8 cellular contexts compared by ENCODE assay signal in genomic region chr11:34356130-34356529, GRCh38. TPM values are rescaled to one million over a fixed set of nuclear protein-coding genes. Genes with fewer than 3 reads are reported as not detected.
DNase-seq lines count a peak whose midpoint lies in the region; ATAC-seq and TF ChIP-seq lines count a peak whose summit lies in the region.

No MANE protein-coding gene starts in this region.

- TF ChIP-seq CTCF in SK-N-SH (IDR thresholded peaks at IDR 0.05), result no peak
- no peak for TF ChIP-seq CTCF in VCaP (conservative IDR thresholded peaks at IDR 0.05)

- H3K4me3 Mint-ChIP-seq in stimulated activated memory B cell treated with anti-CD40 and anti-IgM and Interleukin-4, amounts not matched to agents 10 μg/mL and 1 μg/mL and 100 μg/mL, for 72 hours, result peak overlapping the region; percentile 77

- peaks cover 15% of the 10 kb centered on the region for H3K36me3 Mint-ChIP-seq in stimulated activated memory B cell treated with anti-CD40 and anti-IgM and Interleukin-4, amounts not matched to agents 10 μg/mL and 1 μg/mL and 100 μg/mL, for 72 hours

- TF ChIP-seq EP300 in SK-N-SH (IDR thresholded peaks at IDR 0.05; ENCODE audit: borderline replicate concordance in 1 of 2, low read depth in 1 of 2, low read length in 1 of 2), result no peak

- ATAC-seq in SK-N-SH treated with all-trans-retinoic acid at 6 μM for 48 hours, result no peak
- ATAC-seq in stimulated activated memory B cell treated with anti-CD40 and anti-IgM and Interleukin-4, amounts not matched to agents 10 μg/mL and 1 μg/mL and 100 μg/mL, for 72 hours, result no peak

- 0 out of 2 replicates have a peak overlapping the region, but pooled peaks have one; percentile 76 for H2AFZ ChIP-seq in SK-N-SH (ENCODE audit: low read depth)

- H3K4me2 ChIP-seq in SK-N-SH, result peak overlapping the region; percentile 96

- no peak overlapping the region for H3K9ac ChIP-seq in SK-N-SH

- no peaks in the 10 kb centered on the region for H3K9me3 Mint-ChIP-seq in stimulated activated memory B cell treated with anti-CD40 and anti-IgM and Interleukin-4, amounts not matched to agents 10 μg/mL and 1 μg/mL and 100 μg/mL, for 72 hours

- 85% methylated on average over 7 of the region's 7 CpGs for WGBS in SK-N-SH (ENCODE audit: low lambda C conversion rate)
- WGBS in iPS DF 6.9 (ENCODE audit: insufficient coverage, insufficient read length), result no CpG with 5 or more reads among the region's 7 CpGs

- H3K36me3 ChIP-seq in SK-N-SH (replicated peaks in 1 of 2; ENCODE audit: control insufficient read depth in 1 of 2, insufficient read depth in 2 of 2, low read length in 1 of 2), result no peaks in the 10 kb centered on the region
- no peaks in the 10 kb centered on the region for H3K36me3 ChIP-seq in iPS DF 6.9 (ENCODE audit: control insufficient read depth, insufficient read depth, low read length)

- H3K4me1 ChIP-seq in SK-N-SH (ENCODE audit: control insufficient read depth in 1 of 2, insufficient read depth in 2 of 2, low read depth in 1 of 2, low read length in 1 of 2) (peaks cover 18 to 33% of the 10 kb centered on the region in 2 experiments; a peak in 3 of 4 replicates), iPS DF 6.9 (ENCODE audit: control insufficient read depth, insufficient read depth, low read length) (peaks cover 5% of the 10 kb centered on the region; the same call in 1 of the 2 replicates)

- no peak overlapping the region for H3K27ac Mint-ChIP-seq in stimulated activated memory B cell treated with anti-CD40 and anti-IgM and Interleukin-4, amounts not matched to agents 10 μg/mL and 1 μg/mL and 100 μg/mL, for 72 hours

- H3F3A ChIP-seq in SK-N-SH (replicated peaks; ENCODE audit: insufficient read depth), result no peaks in the 10 kb centered on the region

- H3K9me3 ChIP-seq in SK-N-SH, result no peaks in the 10 kb centered on the region
- no peaks in the 10 kb centered on the region for H3K9me3 ChIP-seq in iPS DF 6.9 (ENCODE audit: control insufficient read depth, insufficient read depth, low read length)

- H3K27me3 Mint-ChIP-seq in stimulated activated memory B cell treated with anti-CD40 and anti-IgM and Interleukin-4, amounts not matched to agents 10 μg/mL and 1 μg/mL and 100 μg/mL, for 72 hours, result peaks cover 45% of the 10 kb centered on the region

- H3K27ac ChIP-seq in SK-N-SH (ENCODE audit: low read depth in 2 of 2, low read length in 1 of 2) (no peak overlapping the region), VCaP (peak overlapping the region; percentile 85), iPS DF 6.9 (ENCODE audit: low read length) (no peak overlapping the region)

- POLR2A ChIA-PET in SK-N-SH (lab: Yijun Ruan, JAX), result interaction anchor here (1.0 to 2.0 kb wide), 2 partner anchors 93 to 187 kb away, joined by 3 to 6 read pairs; no protein-coding TSS in a partner anchor

- H3K4me1 Mint-ChIP-seq in stimulated activated memory B cell treated with anti-CD40 and anti-IgM and Interleukin-4, amounts not matched to agents 10 μg/mL and 1 μg/mL and 100 μg/mL, for 72 hours, result peaks cover 64% of the 10 kb centered on the region

- H3K27me3 ChIP-seq in SK-N-SH (ENCODE audit: insufficient read depth) (no peaks in the 10 kb centered on the region), iPS DF 6.9 (ENCODE audit: control insufficient read depth, insufficient read depth, low read length) (peaks cover 9% of the 10 kb centered on the region)

- peaks cover 14% of the 10 kb centered on the region; the same call in 1 of the 2 replicates for H4K20me1 ChIP-seq in SK-N-SH (ENCODE audit: insufficient read depth)

- no peaks in the 10 kb centered on the region for H3K9me2 ChIP-seq in SK-N-SH

- CTCF ChIA-PET in SK-N-SH (lab: Yijun Ruan, JAX), result interaction anchor here (0.6 to 13.4 kb wide), 11 partner anchors 9 to 1714 kb away, joined by 3 to 240 read pairs (median 5); no protein-coding TSS in a partner anchor

- TF ChIP-seq RAD21 in SK-N-SH (IDR thresholded peaks at IDR 0.05; ENCODE audit: low read length), result no peak

- H3K4me3 ChIP-seq in SK-N-SH (ENCODE audit: low read depth in 2 of 2, low read length in 1 of 2), result peak overlapping the region; percentile 72 to 76
- H3K4me3 ChIP-seq in iPS DF 6.9 (ENCODE audit: low read length), result peak overlapping the region; percentile 53; the same call in 1 of the 2 replicates

- DNase-seq in SK-N-SH, result no peak
- DNase-seq in iPS DF 6.9 (ENCODE audit: low read depth, low spot score), result no peak
- DNase-seq in NCI-H2081 treated with DMSO at 0.1 percent for 48 hours (lab: John Stamatoyannopoulos, UW), result no peak
- DNase-seq in NCI-H446 treated with DMSO at 0.1 percent for 48 hours (lab: John Stamatoyannopoulos, UW), result no peak
- DNase-seq in superior temporal gyrus (ENCODE audit: extremely low spot score), result no peak

- peaks cover 5% of the 10 kb centered on the region; the same call in 1 of the 2 replicates for H3K79me2 ChIP-seq in SK-N-SH (ENCODE audit: insufficient read depth)

TF ChIP-seq in SK-N-SH, 30 proteins besides CTCF, POLR2A, EP300 and RAD21 (continues in another document):
- TF ChIP-seq FOSL2 (IDR thresholded peaks at IDR 0.05; ENCODE audit: borderline replicate concordance, low read depth) (no peak), REST (IDR thresholded peaks at IDR 0.05; ENCODE audit: low read depth, low read length) (no peak), EZH2phosphoT487 (IDR thresholded peaks at IDR 0.05; ENCODE audit: borderline replicate concordance, low read depth) (no peak), NRF1 (IDR thresholded peaks at IDR 0.05; ENCODE audit: low read depth, low read length) (no peak), RXRA (IDR thresholded peaks at IDR 0.05; ENCODE audit: borderline replicate concordance, low read depth) (no peak), SIN3A (IDR thresholded peaks at IDR 0.05; ENCODE audit: borderline replicate concordance, low read depth, low read length) (no peak)

TF ChIP-seq in SK-N-SH treated with all-trans-retinoic acid at 6 μM for 48 hours, 23 proteins besides CTCF, POLR2A, EP300 and RAD21:
- TF ChIP-seq PATZ1 (CRISPR knock-in tag; IDR thresholded peaks at IDR 0.05; ENCODE audit: borderline replicate concordance), result no peak
- TF ChIP-seq ISL1 (CRISPR knock-in tag; IDR thresholded peaks at IDR 0.05), result no peak
- TF ChIP-seq TSHZ2 (CRISPR knock-in tag; IDR thresholded peaks at IDR 0.05), result no peak
- TF ChIP-seq ARNTL (CRISPR knock-in tag; IDR thresholded peaks at IDR 0.05; ENCODE audit: borderline replicate concordance, low read depth), result no peak
- TF ChIP-seq TOX (CRISPR knock-in tag; IDR thresholded peaks at IDR 0.05; ENCODE audit: borderline replicate concordance), result no peak
- TF ChIP-seq ZC3H10 (CRISPR knock-in tag; IDR thresholded peaks at IDR 0.05), result no peak
- no peak for TF ChIP-seq ESRRG (CRISPR knock-in tag; IDR thresholded peaks at IDR 0.05)
- no peak for TF ChIP-seq BACH2 (CRISPR knock-in tag; IDR thresholded peaks at IDR 0.05; ENCODE audit: borderline replicate concordance)

RNA-seq across cellular contexts. Expression of gene ABTB2, which starts 1.7 kb away (rescaled TPM):
- 4.9 and 7.8 TPM in 2 replicates for polyA plus RNA-seq in SK-N-SH (2012; rRNA removed)
- polyA plus RNA-seq in SK-N-SH (2012; cell fraction: cytosol; rRNA removed), result 3.2 and 5.2 TPM in 2 replicates
- 14.8 and 16.0 TPM in 2 replicates for polyA plus RNA-seq in SK-N-SH (2012; cell fraction: nucleus; rRNA removed)
